ENCODE assay signal across 1 cellular context in the genomic region with DNA sequence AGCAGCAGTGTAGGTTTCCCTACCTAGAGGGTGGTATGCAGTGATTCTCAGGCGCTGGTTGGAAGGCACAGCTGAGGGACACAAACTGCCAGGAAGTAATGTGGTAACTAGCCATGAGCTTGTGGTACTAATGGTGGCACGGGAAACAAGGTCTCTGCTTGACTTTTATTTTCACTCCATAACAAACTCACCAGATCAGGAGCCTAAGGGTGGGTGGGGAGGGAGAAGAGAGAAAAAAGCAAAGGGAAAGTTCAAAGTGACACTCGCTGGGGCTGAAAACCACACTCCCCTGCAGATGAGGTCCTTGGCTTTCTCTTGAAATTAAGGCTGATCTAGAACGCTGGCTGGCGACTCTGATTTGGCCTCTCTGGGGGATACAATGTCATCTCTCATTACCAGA.
TF ChIP-seq lines count a peak whose summit lies in the region.

No MANE protein-coding gene starts in this region.

TF ChIP-seq in HepG2, 621 proteins besides CTCF, POLR2A, EP300 and RAD21 (continued from another document):
- TF ChIP-seq HMGXB3 (CRISPR knock-in tag; IDR thresholded peaks at IDR 0.05; ENCODE audit: borderline replicate concordance) = no peak
- no peak for TF ChIP-seq ZNF33A (CRISPR knock-in tag; IDR thresholded peaks at IDR 0.05; ENCODE audit: borderline replicate concordance)
- TF ChIP-seq PAXIP1 (CRISPR knock-in tag; conservative IDR thresholded peaks at IDR 0.05) = no peak
